In the genomic region with DNA sequence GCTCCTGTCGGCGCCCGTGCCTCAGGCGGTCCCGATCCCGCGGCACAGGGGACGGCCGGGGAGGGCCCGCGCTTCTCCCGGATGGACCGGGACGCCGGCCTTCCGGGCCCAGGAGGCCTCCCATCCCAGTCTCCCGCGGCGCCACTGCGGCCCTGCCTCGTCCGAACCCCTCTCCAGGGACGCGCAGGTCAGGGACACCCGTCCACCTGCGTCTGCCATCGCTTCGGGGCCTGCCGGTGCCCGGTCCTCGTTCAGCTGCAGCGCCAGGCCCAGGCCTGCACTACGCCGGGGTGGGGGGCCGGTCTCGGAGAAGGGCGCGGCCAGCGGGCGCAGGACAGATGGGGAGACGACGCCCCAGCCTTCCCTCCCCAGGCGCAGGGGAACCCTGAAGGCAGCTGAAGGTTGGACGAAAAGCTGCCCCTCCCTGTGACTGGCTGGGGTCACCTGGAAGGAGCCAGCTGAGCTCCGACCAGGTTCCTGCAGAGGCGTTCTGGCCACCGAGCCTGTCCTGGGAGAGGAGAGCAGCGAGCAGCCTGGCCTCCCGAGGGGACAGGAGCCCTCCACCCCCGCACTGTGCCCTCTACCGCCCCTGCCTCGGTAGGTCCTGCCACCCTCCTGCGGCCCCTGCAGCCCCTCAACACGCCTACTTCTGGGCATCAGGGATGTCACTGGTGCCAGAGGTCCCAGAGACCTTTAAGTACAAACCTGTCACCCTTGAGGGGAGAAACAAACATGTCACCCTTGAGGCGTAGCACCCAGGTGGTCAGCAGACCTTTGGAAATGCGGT, we compare ENCODE assay signal across 19 cellular contexts.
DNase-seq lines count a peak whose midpoint lies in the region; ATAC-seq, FAIRE-seq and TF ChIP-seq lines count a peak whose summit lies in the region.
"Had no signal": no experiment of that assay in that cellular context is flagged by ENCODE, and none has a peak within 500 bp of the region (broad histone marks: within the 10 kb centered on the region; RNA-seq: fewer than 3 reads in every experiment).

No MANE protein-coding gene starts in this region.

- H2BK15ac ChIP-seq in H1 (ENCODE audit: low read length) (no peak overlapping the region), neuronal stem cell (ENCODE audit: low read length) (no peak overlapping the region)

- H3K9ac ChIP-seq in H1 (replicated peaks in 1 of 4; ENCODE audit: extremely low read depth in 1 of 4, low read depth in 3 of 4, low read length in 3 of 4): no peak overlapping the region
- H3K9ac ChIP-seq in neuronal stem cell (ENCODE audit: low read depth, low read length, poor library complexity): no peak overlapping the region

- H2BK120ac ChIP-seq in H1 (replicated peaks; ENCODE audit: low read depth, low read length) (no peak overlapping the region), neuronal stem cell (ENCODE audit: low read depth, low read length) (no peak overlapping the region)

- peak overlapping the region in 1 of 10 donors; percentile 82 for H3K27ac Mint-ChIP-seq in naive thymus-derived CD8-positive, alpha-beta T cell

- H2BK5ac ChIP-seq in H1 (ENCODE audit: low read depth, low read length) (no peak overlapping the region), neuronal stem cell (ENCODE audit: low read length) (no peak overlapping the region)

- H3K14ac ChIP-seq in H1 (ENCODE audit: insufficient read length): no peak overlapping the region
- no peak overlapping the region for H3K14ac ChIP-seq in neuronal stem cell (ENCODE audit: low read length)

- no peaks in the 10 kb centered on the region for H4K20me1 ChIP-seq in H1 (replicated peaks in 1 of 2; ENCODE audit: control insufficient read depth in 1 of 2, insufficient read depth in 2 of 2, low read length in 2 of 2)

- WGBS in right cardiac atrium: 38% methylated on average over 56 of the region's 56 CpGs
- 83% methylated on average over 28 of the region's 56 CpGs; no CpG with 5 or more reads in 1 of the 2 experiments for WGBS in H1 (ENCODE audit: extremely low coverage in 1 of 2, insufficient coverage in 1 of 2, insufficient read length in 1 of 2, insufficient replicate concordance in 2 of 2, low coverage in 1 of 2, low lambda C conversion rate in 2 of 2, missing lambda C conversion rate in 1 of 2), 2 experiments
- WGBS in neuronal stem cell (ENCODE audit: extremely low coverage in 2 of 2, insufficient read length in 2 of 2, insufficient replicate concordance in 1 of 2), 2 donors: no CpG with 5 or more reads among the region's 56 CpGs

- H3K56ac ChIP-seq in H1 (replicated peaks; ENCODE audit: insufficient read length, low read depth, low read length): no peak overlapping the region

- H4K8ac ChIP-seq in H1 (ENCODE audit: extremely low read depth, insufficient read depth, low read length): peak overlapping the region; percentile 25
- no peak overlapping the region for H4K8ac ChIP-seq in neuronal stem cell (ENCODE audit: low read depth, low read length)

- H3K9me3 ChIP-seq in right cardiac atrium (ENCODE audit: control insufficient read depth, low read length) (no peaks in the 10 kb centered on the region), H1 (ENCODE audit: insufficient read depth in 2 of 2, low read depth in 1 of 2, low read length in 1 of 2) (no peaks in the 10 kb centered on the region), neuronal stem cell (replicated peaks in 1 of 2; ENCODE audit: control insufficient read depth in 2 of 2, insufficient read depth in 1 of 2, low read depth in 1 of 2, low read length in 2 of 2) (no peaks in the 10 kb centered on the region)
- H3K9me3 ChIP-seq in effector memory CD4-positive, alpha-beta T cell (ENCODE audit: control insufficient read depth, low read length): no peaks in the 10 kb centered on the region

- TF ChIP-seq RAD21 in H1 (IDR thresholded peaks at IDR 0.05 in 1 of 2, conservative IDR thresholded peaks at IDR 0.05 in 1 of 2; ENCODE audit: low read depth in 2 of 2, low read length in 2 of 2): no peak

- no peaks in the 10 kb centered on the region for H3K36me3 ChIP-seq in H1 (ENCODE audit: control insufficient read depth in 2 of 4, insufficient read depth in 4 of 4, low read length in 3 of 4)
- H3K36me3 ChIP-seq in neuronal stem cell (replicated peaks in 1 of 2; ENCODE audit: control insufficient read depth in 2 of 2, insufficient read depth in 2 of 2, low read length in 2 of 2): no peaks in the 10 kb centered on the region
- no peaks in the 10 kb centered on the region for H3K36me3 ChIP-seq in effector memory CD4-positive, alpha-beta T cell (ENCODE audit: control insufficient read depth, insufficient read depth, low read length)

- no peak for DNase-seq in right cardiac atrium
- no peak for DNase-seq in Right ventricle myocardium superior
- DNase-seq in H1 (ENCODE audit: low read depth in 1 of 2, low spot score in 2 of 2): no peak
- no peak for DNase-seq in neuronal stem cell (ENCODE audit: low spot score)
- DNase-seq in effector memory CD4-positive, alpha-beta T cell: no peak
- no peak for DNase-seq in naive thymus-derived CD8-positive, alpha-beta T cell
- DNase-seq in NCI-H524 treated with DMSO at 0.1 percent for 48 hours (lab: John Stamatoyannopoulos, UW): no peak
- no peak for DNase-seq in C1 segment of cervical spinal cord (lab: John Stamatoyannopoulos, UW)
- DNase-seq: 8988T; CD4-positive, CD25-positive, alpha-beta regulatory T cell; COR-L47; DMS 273 treated with DMSO at 0.1 percent for 48 hours; NCI-H1105; NCI-H2081; NCI-H2171 treated with DMSO at 0.1 percent for 48 hours; NCI-H774; SHP77 treated with DMSO at 0.1 percent for 48 hours had no signal

- POLR2A ChIA-PET in H1 (lab: Charles Lee; ENCODE audit: partially characterized antibody): no interaction called here
- POLR2A ChIA-PET in naive thymus-derived CD8-positive, alpha-beta T cell (lab: Charles Lee): interaction anchor here (1.3 kb wide), 1 partner anchor 21 kb away, joined by 4 read pairs; no protein-coding TSS in a partner anchor

- TF ChIP-seq EP300 in H1 (IDR thresholded peaks at IDR 0.05; ENCODE audit: borderline replicate concordance in 1 of 2, low read depth in 2 of 2, low read length in 2 of 2): no peak

- H3K27me3 Mint-ChIP-seq in naive thymus-derived CD8-positive, alpha-beta T cell: peaks cover 0 to 9% (median 0%) of the 10 kb centered on the region in 5 donors
- H3K27me3 Mint-ChIP-seq: CD4-positive, CD25-positive, alpha-beta regulatory T cell had no signal

- TF ChIP-seq CTCF in H1 (IDR thresholded peaks at IDR 0.05; ENCODE audit: control extremely low read depth in 1 of 3, insufficient read depth in 1 of 3, low read depth in 1 of 3, low read length in 3 of 3): no peak

- H3K4me1 ChIP-seq in right cardiac atrium (ENCODE audit: control insufficient read depth, insufficient read depth, low read length) (no peaks in the 10 kb centered on the region), H1 (replicated peaks in 1 of 4; ENCODE audit: control insufficient read depth in 3 of 4, insufficient read depth in 4 of 4, low read length in 3 of 4) (no peaks in the 10 kb centered on the region), neuronal stem cell (ENCODE audit: control insufficient read depth in 2 of 2, insufficient read depth in 1 of 2, low read depth in 1 of 2, low read length in 2 of 2) (peaks cover 0 to 1% of the 10 kb centered on the region in 2 donors)
- H3K4me1 ChIP-seq in effector memory CD4-positive, alpha-beta T cell (ENCODE audit: control insufficient read depth, insufficient read depth, low read length, poor library complexity, severe bottlenecking): no peaks in the 10 kb centered on the region

- H3K79me1 ChIP-seq in H1 (ENCODE audit: low read depth, low read length) (no peaks in the 10 kb centered on the region), neuronal stem cell (ENCODE audit: low read depth, low read length) (peaks cover 2% of the 10 kb centered on the region)

- no peaks in the 10 kb centered on the region for H3K79me2 ChIP-seq in H1 (ENCODE audit: control insufficient read depth in 1 of 2, insufficient read depth in 2 of 2, low read length in 2 of 2)

- peaks cover 2% of the 10 kb centered on the region; the same call in 1 of the 2 replicates for H3K23me2 ChIP-seq in H1 (ENCODE audit: low read depth, low read length)

- CTCF ChIA-PET in H1 (lab: Charles Lee; ENCODE audit: partially characterized antibody): interaction anchor here (0.6 kb wide), 1 partner anchor 20 kb away, joined by 4 read pairs; no protein-coding TSS in a partner anchor

- H3K4me2 ChIP-seq in H1 (ENCODE audit: insufficient read depth in 1 of 2, low read depth in 2 of 2, low read length in 2 of 2): no peak overlapping the region
- H3K4me2 ChIP-seq in neuronal stem cell (ENCODE audit: insufficient read depth, low read length, poor library complexity, severe bottlenecking): no peak overlapping the region

- no peak overlapping the region for H4K5ac ChIP-seq in H1 (ENCODE audit: insufficient read length, low read depth, low read length)

- H4K91ac ChIP-seq in H1 (replicated peaks; ENCODE audit: insufficient read length, low read length) (no peak overlapping the region), neuronal stem cell (ENCODE audit: low read depth, low read length, poor library complexity) (no peak overlapping the region)

- H3K23ac ChIP-seq in H1 (ENCODE audit: insufficient read length) (no peak overlapping the region), neuronal stem cell (ENCODE audit: low read depth, low read length, poor library complexity) (peak overlapping the region; percentile 91)

- peaks cover 11 to 39% (median 26%) of the 10 kb centered on the region in 4 donors for H3K4me1 Mint-ChIP-seq in naive thymus-derived CD8-positive, alpha-beta T cell

- no peak overlapping the region for H2BK20ac ChIP-seq in H1 (ENCODE audit: low read length)

- H3K27me3 ChIP-seq in right cardiac atrium (ENCODE audit: control insufficient read depth, insufficient read depth): no peaks in the 10 kb centered on the region
- no peaks in the 10 kb centered on the region for H3K27me3 ChIP-seq in H1 (replicated peaks in 1 of 4; ENCODE audit: control insufficient read depth in 3 of 4, extremely low read depth in 1 of 4, insufficient read depth in 3 of 4, low read length in 3 of 4)
- H3K27me3 ChIP-seq in neuronal stem cell (ENCODE audit: control insufficient read depth in 3 of 3, insufficient read depth in 3 of 3, low read depth in 1 of 3, low read length in 3 of 3): no peaks in the 10 kb centered on the region
- H3K27me3 ChIP-seq in effector memory CD4-positive, alpha-beta T cell (replicated peaks; ENCODE audit: control insufficient read depth, insufficient read depth, low read length, poor library complexity, severe bottlenecking): no peaks in the 10 kb centered on the region

- H3K4me3 Mint-ChIP-seq in naive thymus-derived CD8-positive, alpha-beta T cell: no peak overlapping the region
- H3K4me3 Mint-ChIP-seq: CD4-positive, CD25-positive, alpha-beta regulatory T cell had no signal

- no peak overlapping the region for H3K4ac ChIP-seq in H1 (replicated peaks; ENCODE audit: insufficient read length, low read depth, low read length)
- no peak overlapping the region for H3K4ac ChIP-seq in neuronal stem cell (ENCODE audit: low read length)

- H3K18ac ChIP-seq in H1 (ENCODE audit: extremely low read depth, low read length): no peak overlapping the region
- H3K18ac ChIP-seq in neuronal stem cell (ENCODE audit: low read length): peak overlapping the region; percentile 90

- intact Hi-C loops in right cardiac atrium (cut with DNase I) (no loop called here), Right ventricle myocardium superior (cut with DNase I) (no loop called here)

- FAIRE-seq in H1 (lab: Jason Lieb, UNC): no peak
- FAIRE-seq: G401.6 had no signal

- TF ChIP-seq POLR2A in H1 (IDR thresholded peaks at IDR 0.05; ENCODE audit: control extremely low read depth in 1 of 2, low read depth in 2 of 2, low read length in 2 of 2): no peak

- H3K36me3 Mint-ChIP-seq in naive thymus-derived CD8-positive, alpha-beta T cell: peaks cover 0 to 7% (median 6%) of the 10 kb centered on the region in 3 donors

- H3K27ac ChIP-seq in right cardiac atrium (ENCODE audit: low read length) (no peak overlapping the region), H1 (ENCODE audit: low read depth, low read length) (no peak overlapping the region), neuronal stem cell (replicated peaks; ENCODE audit: low read length) (no peak overlapping the region)
- no peak overlapping the region for H3K27ac ChIP-seq in effector memory CD4-positive, alpha-beta T cell (ENCODE audit: insufficient read depth, low read length, poor library complexity, severe bottlenecking)

- H3K9me3 Mint-ChIP-seq in naive thymus-derived CD8-positive, alpha-beta T cell: no peaks in the 10 kb centered on the region

- H2AFZ ChIP-seq in H1 (ENCODE audit: low read length) (no peak overlapping the region), neuronal stem cell (ENCODE audit: low read length) (no peak overlapping the region)

- H2BK12ac ChIP-seq in H1 (ENCODE audit: low read depth, low read length) (no peak overlapping the region), neuronal stem cell (ENCODE audit: low read length) (no peak overlapping the region)

- no peak overlapping the region for H2AK5ac ChIP-seq in H1 (ENCODE audit: low read depth, low read length)
- no peak overlapping the region for H2AK5ac ChIP-seq in neuronal stem cell (ENCODE audit: low read depth, low read length)

- ATAC-seq in right cardiac atrium (peak; percentile 34 to 52), Right ventricle myocardium superior (ENCODE audit: poor library complexity) (no peak)
- no peak for ATAC-seq in naive thymus-derived CD8-positive, alpha-beta T cell
- ATAC-seq: HCT116 had no signal

- H3K4me3 ChIP-seq in right cardiac atrium (ENCODE audit: low read length) (no peak overlapping the region), H1 (ENCODE audit: extremely low read depth in 1 of 4, insufficient read depth in 2 of 4, low read depth in 3 of 4, low read length in 4 of 4) (no peak overlapping the region), neuronal stem cell (ENCODE audit: low read length in 2 of 2) (no peak overlapping the region)
- no peak overlapping the region for H3K4me3 ChIP-seq in effector memory CD4-positive, alpha-beta T cell (ENCODE audit: insufficient read depth, low read depth, low read length, poor library complexity, severe bottlenecking)

Comparison
In these comparisons a context has a peak if more than half of its experiments do, and no peak if none do; other contexts are left out.
1. ATAC-seq: peak in right cardiac atrium (2 of 2); none in Right ventricle myocardium superior (single experiment) and naive thymus-derived CD8-positive, alpha-beta T cell (0 of 2).